Comparison of ENCODE assay signal across 15 cellular contexts in the genomic region with DNA sequence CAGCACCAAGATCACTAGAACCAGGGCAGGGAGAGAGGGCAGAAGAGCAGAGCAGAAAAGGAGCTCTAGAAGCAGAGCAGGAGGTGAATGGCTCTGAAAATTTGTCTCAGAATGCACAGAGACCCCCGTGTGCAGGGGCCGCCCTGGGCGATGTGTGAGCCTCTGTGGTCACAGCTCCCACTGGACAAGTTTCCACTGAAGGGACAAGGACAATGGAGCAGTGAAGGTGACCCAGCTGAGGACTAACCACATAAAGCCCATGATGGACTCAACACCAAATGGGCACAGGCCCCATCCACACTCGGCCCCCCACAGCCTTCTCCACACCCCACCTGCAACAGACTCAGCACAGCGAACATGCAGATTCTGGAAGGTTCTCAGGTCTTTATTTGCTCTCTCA. TPM values are rescaled to one million over a fixed set of nuclear protein-coding genes. Genes with fewer than 3 reads are reported as not detected.
DNase-seq lines count a peak whose midpoint lies in the region; ATAC-seq and TF ChIP-seq lines count a peak whose summit lies in the region.
"Had no signal": no experiment of that assay in that cellular context is flagged by ENCODE, and none has a peak within 500 bp of the region (broad histone marks: within the 10 kb centered on the region; RNA-seq: fewer than 3 reads in every experiment).

No MANE protein-coding gene starts in this region.

- H3K36me3 Mint-ChIP-seq in CD4-positive, CD25-positive, alpha-beta regulatory T cell = peaks cover 36% of the 10 kb centered on the region
- peaks cover 45% of the 10 kb centered on the region for H3K36me3 Mint-ChIP-seq in activated CD4-positive, alpha-beta memory T cell treated with anti-CD3 and anti-CD28 coated beads for 36 hours
- peaks cover 36% of the 10 kb centered on the region for H3K36me3 Mint-ChIP-seq in memory B cell

- peak overlapping the region; percentile 98 for H3K4me3 ChIP-seq in CD4-positive, CD25-positive, alpha-beta regulatory T cell (ENCODE audit: low read depth, low read length)
- no peak overlapping the region for H3K4me3 ChIP-seq in DOHH2 (ENCODE audit: low read length)
- H3K4me3 ChIP-seq in tibial nerve = no peak overlapping the region

- no peaks in the 10 kb centered on the region for H3K9me3 ChIP-seq in CD4-positive, CD25-positive, alpha-beta regulatory T cell (ENCODE audit: control insufficient read depth in 2 of 2, low read length in 2 of 2)
- H3K9me3 ChIP-seq in DOHH2 (ENCODE audit: control insufficient read depth, insufficient read depth, low read length) (no peaks in the 10 kb centered on the region), tibial nerve (no peaks in the 10 kb centered on the region)
- H3K9me3 ChIP-seq: heart right ventricle, suprapubic skin had no signal

- peaks cover 11% of the 10 kb centered on the region; the same call in 1 of the 2 replicates for H3F3A ChIP-seq in DOHH2 (ENCODE audit: control insufficient read depth, insufficient read depth)

- H3K27ac Mint-ChIP-seq in CD4-positive, CD25-positive, alpha-beta regulatory T cell = peak overlapping the region; percentile 94 to 100 (median 97)
- peak overlapping the region; percentile 85 for H3K27ac Mint-ChIP-seq in activated CD4-positive, alpha-beta memory T cell treated with anti-CD3 and anti-CD28 coated beads for 36 hours
- H3K27ac Mint-ChIP-seq in memory B cell = peak overlapping the region; percentile 92
- H3K27ac Mint-ChIP-seq: progenitor cell of endocrine pancreas had no signal

- CTCF ChIA-PET in activated CD4-positive, alpha-beta memory T cell treated with anti-CD3 and anti-CD28 coated beads for 36 hours (lab: Charles Lee) = interaction anchor here (1.8 kb wide), 1 partner anchor 13 kb away, joined by 5 read pairs; no protein-coding TSS in a partner anchor

- H3K27me3 ChIP-seq in CD4-positive, CD25-positive, alpha-beta regulatory T cell (ENCODE audit: control insufficient read depth, insufficient read depth, low read length) = no peaks in the 10 kb centered on the region
- 0 out of 2 replicates have a peak, but pooled peaks cover 3% of the 10 kb centered on the region for H3K27me3 ChIP-seq in DOHH2 (ENCODE audit: control insufficient read depth, low read length)
- no peaks in the 10 kb centered on the region for H3K27me3 ChIP-seq in tibial nerve
- H3K27me3 ChIP-seq: heart right ventricle, suprapubic skin had no signal

- 70 to 71% methylated on average over 5 of the region's 5 CpGs for WGBS in tibial nerve, 2 donors

- ATAC-seq in CD4-positive, CD25-positive, alpha-beta regulatory T cell (ENCODE audit: low read depth in 2 of 2) = no peak
- ATAC-seq in memory B cell (ENCODE audit: low read depth) (no peak), GM21528 (IDR thresholded peaks at IDR 0.05; ENCODE audit: low FRiP score, unreplicated experiment) (no peak)
- ATAC-seq: heart right ventricle, PC-3 had no signal

- peak overlapping the region; percentile 6; the same call in 1 of the 2 replicates for H3K4me2 ChIP-seq in DOHH2 (ENCODE audit: low read length)

- POLR2A ChIA-PET in activated CD4-positive, alpha-beta memory T cell treated with anti-CD3 and anti-CD28 coated beads for 36 hours (lab: Charles Lee) = interaction anchor here (1.0 to 2.5 kb wide), 4 partner anchors 84 to 195 kb away, joined by 3 to 20 read pairs (median 4); partner anchors contain the start of gene TCF19

- peaks cover 28% of the 10 kb centered on the region for H3K36me3 ChIP-seq in CD4-positive, CD25-positive, alpha-beta regulatory T cell (ENCODE audit: control insufficient read depth, insufficient read depth, low read length)
- H3K36me3 ChIP-seq in DOHH2 (ENCODE audit: control insufficient read depth, low read length) (peaks cover 34% of the 10 kb centered on the region), tibial nerve (peaks cover 0 to 18% (median 8%) of the 10 kb centered on the region in 3 donors)

- peak overlapping the region; percentile 95 to 100 (median 98) for H3K4me3 Mint-ChIP-seq in CD4-positive, CD25-positive, alpha-beta regulatory T cell
- peak overlapping the region; percentile 88 for H3K4me3 Mint-ChIP-seq in activated CD4-positive, alpha-beta memory T cell treated with anti-CD3 and anti-CD28 coated beads for 36 hours
- peak overlapping the region; percentile 79 for H3K4me3 Mint-ChIP-seq in memory B cell

- intact Hi-C loops in activated CD4-positive, alpha-beta memory T cell treated with anti-CD3 and anti-CD28 coated beads for 36 hours (cut with micrococcal nuclease) = no loop called here

- H3K27ac ChIP-seq in CD4-positive, CD25-positive, alpha-beta regulatory T cell (ENCODE audit: insufficient read depth, low read length, poor library complexity, severe bottlenecking) = peak overlapping the region; percentile 98
- H3K27ac ChIP-seq in DOHH2 (ENCODE audit: low read depth, low read length) = no peak overlapping the region
- H3K27ac ChIP-seq in tibial nerve = no peak overlapping the region
- H3K27ac ChIP-seq: heart right ventricle, suprapubic skin had no signal

- H3K79me2 ChIP-seq in DOHH2 (ENCODE audit: control insufficient read depth, low read length) = peaks cover 18% of the 10 kb centered on the region

- H3K9me3 Mint-ChIP-seq in CD4-positive, CD25-positive, alpha-beta regulatory T cell = peaks cover 0 to 5% (median 0%) of the 10 kb centered on the region in 7 donors
- H3K9me3 Mint-ChIP-seq in activated CD4-positive, alpha-beta memory T cell treated with anti-CD3 and anti-CD28 coated beads for 36 hours = no peaks in the 10 kb centered on the region
- no peaks in the 10 kb centered on the region for H3K9me3 Mint-ChIP-seq in memory B cell

- no peak for TF ChIP-seq EP300 in tibial nerve (IDR thresholded peaks at IDR 0.05)

- peaks cover 7% of the 10 kb centered on the region for H3K27me3 Mint-ChIP-seq in CD4-positive, CD25-positive, alpha-beta regulatory T cell
- H3K27me3 Mint-ChIP-seq in activated CD4-positive, alpha-beta memory T cell treated with anti-CD3 and anti-CD28 coated beads for 36 hours = no peaks in the 10 kb centered on the region
- no peaks in the 10 kb centered on the region for H3K27me3 Mint-ChIP-seq in memory B cell

- H3K4me1 Mint-ChIP-seq in CD4-positive, CD25-positive, alpha-beta regulatory T cell = peaks cover 13 to 71% (median 54%) of the 10 kb centered on the region in 4 donors
- H3K4me1 Mint-ChIP-seq in activated CD4-positive, alpha-beta memory T cell treated with anti-CD3 and anti-CD28 coated beads for 36 hours (ENCODE audit: low read depth) = peaks cover 60% of the 10 kb centered on the region
- H3K4me1 Mint-ChIP-seq in memory B cell = peaks cover 62% of the 10 kb centered on the region

- H3K4me1 ChIP-seq in CD4-positive, CD25-positive, alpha-beta regulatory T cell (ENCODE audit: control insufficient read depth, insufficient read depth, low read length, poor library complexity, severe bottlenecking) = peaks cover 45% of the 10 kb centered on the region
- H3K4me1 ChIP-seq in DOHH2 (ENCODE audit: control insufficient read depth, low read length) = peaks cover 72% of the 10 kb centered on the region
- H3K4me1 ChIP-seq in tibial nerve = peaks cover 0 to 15% (median 0%) of the 10 kb centered on the region in 4 donors

- no peak for DNase-seq in CD4-positive, CD25-positive, alpha-beta regulatory T cell
- no peak for DNase-seq in activated CD4-positive, alpha-beta memory T cell treated with anti-CD3 and anti-CD28 coated beads for 36 hours
- DNase-seq in memory B cell (ENCODE audit: low spot score in 2 of 2) = no peak
- DNase-seq in tibial nerve (ENCODE audit: low spot score in 2 of 2) = no peak
- DNase-seq in NCI-H2107 treated with DMSO at 0.1 percent for 48 hours (lab: John Stamatoyannopoulos, UW; ENCODE audit: unreplicated experiment) = no peak
- DNase-seq: EL, heart right ventricle, kidney, NCI-H187 treated with DMSO at 0.1 percent for 48 hours, NCI-H524 treated with DMSO at 0.1 percent for 48 hours, PC-3 had no signal

- TF ChIP-seq POLR2A in tibial nerve (IDR thresholded peaks at IDR 0.05) = no peak

- no peaks in the 10 kb centered on the region for H3K9me2 ChIP-seq in DOHH2 (replicated peaks; ENCODE audit: control insufficient read depth, low read length)

- TF ChIP-seq CTCF in DOHH2 (IDR thresholded peaks at IDR 0.05; ENCODE audit: low read depth, low read length, poor library complexity, severe bottlenecking) (no peak), tibial nerve (IDR thresholded peaks at IDR 0.05) (no peak)

- H4K20me1 ChIP-seq in DOHH2 (ENCODE audit: control insufficient read depth, insufficient read depth, low read depth, low read length) = peaks cover 7% of the 10 kb centered on the region; the same call in 1 of the 2 replicates

RNA-seq across cellular contexts. Expression of gene HLA-B, which starts 3.5 kb away (rescaled TPM):
- 8,618 TPM for total RNA-seq in CD4-positive, CD25-positive, alpha-beta regulatory T cell
- polyA plus RNA-seq in CD4-positive, CD25-positive, alpha-beta regulatory T cell = 1,000 to 10,000 TPM; 4,778 to 8,292 (median 6,791) TPM
- 1,000 to 10,000 TPM; 3,016 to 3,060 TPM for total RNA-seq in activated CD4-positive, alpha-beta memory T cell treated with anti-CD3 and anti-CD28 coated beads for 36 hours
- 100 to 1,000 TPM; 570 to 933 (median 787) TPM for total RNA-seq in tibial nerve

RNA-seq across cellular contexts. Expression of gene MICA, which starts 49.9 kb away (rescaled TPM):
- total RNA-seq in CD4-positive, CD25-positive, alpha-beta regulatory T cell = 15.9 TPM
- polyA plus RNA-seq in CD4-positive, CD25-positive, alpha-beta regulatory T cell = 10 to 100 TPM in 1 of 4 donors, 1 to 10 TPM in 3; 6.4 to 10.6 (median 7.5) TPM
- total RNA-seq in activated CD4-positive, alpha-beta memory T cell treated with anti-CD3 and anti-CD28 coated beads for 36 hours = 1 to 10 TPM; 7.1 to 8.6 TPM
- total RNA-seq in tibial nerve = 10 to 100 TPM; 15.9 to 28.3 (median 23.7) TPM
